ENCODE assay signal across 1 cellular context in genomic region chr22:37442537-37442936, GRCh38.
TF ChIP-seq lines count a peak whose summit lies in the region.

No MANE protein-coding gene starts in this region.

TF ChIP-seq in H1, 55 proteins besides CTCF, POLR2A, EP300 and RAD21:
- peak; percentile 67; the same call in 1 of the 2 replicates for TF ChIP-seq KDM1A (IDR thresholded peaks at IDR 0.05; ENCODE audit: borderline replicate concordance, low read length)
- TF ChIP-seq PHF8 (conservative IDR thresholded peaks at IDR 0.05; ENCODE audit: low read depth, low read length), result no peak
- no peak for TF ChIP-seq TBP (IDR thresholded peaks at IDR 0.05; ENCODE audit: low read depth, low read length)
- TF ChIP-seq RXRA (IDR thresholded peaks at IDR 0.05; ENCODE audit: insufficient read depth, low read depth, low read length), result no peak
- peak; percentile 59 for TF ChIP-seq SIX5 (IDR thresholded peaks at IDR 0.05; ENCODE audit: low read depth, low read length)
- no peak for TF ChIP-seq RFX5 (IDR thresholded peaks at IDR 0.05; ENCODE audit: borderline replicate concordance, low read depth, low read length)
- TF ChIP-seq SAP30 (IDR thresholded peaks at IDR 0.05; ENCODE audit: insufficient read depth, insufficient replicate concordance, low read length), result no peak
- TF ChIP-seq USF2 (IDR thresholded peaks at IDR 0.05; ENCODE audit: low read length), result peak; percentile 74
- TF ChIP-seq YY1 (IDR thresholded peaks at IDR 0.05; ENCODE audit: low read depth, low read length), result peak; percentile 78
- TF ChIP-seq RNF2 (IDR thresholded peaks at IDR 0.05; ENCODE audit: borderline replicate concordance, low read depth, low read length, missing control alignments, poor library complexity, severe bottlenecking), result no peak
- no peak for TF ChIP-seq EGR1 (IDR thresholded peaks at IDR 0.05; ENCODE audit: borderline replicate concordance, low read depth, low read length)
- no peak for TF ChIP-seq MAX (IDR thresholded peaks at IDR 0.05)
- TF ChIP-seq ATF3 (IDR thresholded peaks at IDR 0.05; ENCODE audit: insufficient read depth, low read depth, low read length), result 0 out of 2 replicates have a peak, but pooled peaks have one; percentile 19
- TF ChIP-seq BCL11A (IDR thresholded peaks at IDR 0.05; ENCODE audit: low read depth in 2 of 2, low read length in 2 of 2), result no peak
- TF ChIP-seq CREB1 (IDR thresholded peaks at IDR 0.05), result no peak
- peak; percentile 97 for TF ChIP-seq CEBPB (IDR thresholded peaks at IDR 0.05; ENCODE audit: low read depth, low read length)
- no peak for TF ChIP-seq CBX5 (IDR thresholded peaks at IDR 0.05; ENCODE audit: low read depth, low read length)
- no peak for TF ChIP-seq KDM5A (IDR thresholded peaks at IDR 0.05; ENCODE audit: low read length)
- no peak for TF ChIP-seq HDAC2 (IDR thresholded peaks at IDR 0.05; ENCODE audit: borderline replicate concordance in 1 of 2, low read depth in 2 of 2, low read length in 2 of 2)
- no peak for TF ChIP-seq E2F6 (IDR thresholded peaks at IDR 0.05)
